In the genomic region with DNA sequence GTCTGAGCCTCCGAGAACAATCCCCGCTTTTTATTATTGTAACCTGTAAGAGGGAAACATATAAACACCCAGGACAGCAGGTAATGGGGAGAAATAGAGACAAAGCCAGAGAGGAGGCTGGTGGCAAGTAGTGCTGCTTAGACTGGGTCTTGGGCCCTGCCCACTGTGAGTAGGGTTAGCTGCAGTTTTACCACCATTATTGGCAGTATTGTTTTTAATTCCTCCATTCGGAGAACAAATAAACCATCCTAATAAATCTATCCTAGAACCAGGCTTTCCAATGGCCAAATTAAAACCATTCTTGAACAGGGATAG, we compare ENCODE assay signal across 1 cellular context.
TF ChIP-seq lines count a peak whose summit lies in the region.

No MANE protein-coding gene starts in this region.

TF ChIP-seq in HepG2, 621 proteins besides CTCF, POLR2A, EP300 and RAD21:
- TF ChIP-seq MAF1 (CRISPR knock-in tag; IDR thresholded peaks at IDR 0.05; ENCODE audit: borderline replicate concordance) (no peak), ZBTB7A (CRISPR knock-in tag; IDR thresholded peaks at IDR 0.05) (no peak), ZNF24 (IDR thresholded peaks at IDR 0.05) (no peak), ZNF101 (CRISPR knock-in tag; IDR thresholded peaks at IDR 0.05; ENCODE audit: borderline replicate concordance, low read depth) (no peak), PHB2 (IDR thresholded peaks at IDR 0.05; ENCODE audit: partially characterized antibody) (no peak), ZNF10 (CRISPR knock-in tag; IDR thresholded peaks at IDR 0.05; ENCODE audit: borderline replicate concordance, low read depth) (no peak), PRMT3 (CRISPR knock-in tag; IDR thresholded peaks at IDR 0.05; ENCODE audit: borderline replicate concordance, low read depth) (no peak)
TF ChIP-seq in HepG2: peak in this region for 0.
